8 cellular contexts compared by ENCODE assay signal in the genomic region with DNA sequence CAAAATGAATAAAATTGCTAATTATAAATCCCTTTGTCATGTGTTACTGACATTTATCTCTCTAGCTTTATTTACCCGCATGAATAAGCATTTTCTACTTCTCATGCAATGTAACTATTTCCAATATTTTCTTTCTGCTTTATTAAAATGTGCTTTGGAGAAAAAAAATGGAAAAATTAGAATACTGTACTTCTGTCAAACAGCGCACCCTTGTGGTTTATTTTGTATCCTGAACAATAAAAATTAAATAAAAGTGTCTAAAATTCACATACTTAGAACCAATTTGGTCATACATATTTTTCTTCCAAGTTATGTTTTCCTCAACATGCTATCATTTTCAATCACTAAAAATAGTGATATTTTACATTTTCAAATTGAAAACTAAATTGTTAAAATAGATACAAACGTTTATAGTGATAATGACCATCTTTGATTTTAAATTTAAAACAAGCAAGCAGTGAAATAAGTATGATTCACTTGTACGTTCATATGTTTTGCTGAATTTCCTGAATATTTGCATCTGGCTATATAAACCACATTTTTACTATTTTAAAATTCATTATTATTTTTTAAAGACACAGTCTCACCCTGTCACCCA.
A peak's percentile ranks its signal among the peaks of the same experiment; 100 is the strongest.
DNase-seq lines count a peak whose midpoint lies in the region; ATAC-seq, FAIRE-seq and TF ChIP-seq lines count a peak whose summit lies in the region.

No MANE protein-coding gene starts in this region.

- H3K27me3 ChIP-seq in GM06990 (replicated peaks; ENCODE audit: control insufficient read depth, insufficient read depth, low read length) (no peaks in the 10 kb centered on the region), colonic mucosa (no peaks in the 10 kb centered on the region), pancreas (no peaks in the 10 kb centered on the region)
- no peaks in the 10 kb centered on the region for H3K27me3 ChIP-seq in CD4-positive, alpha-beta memory T cell (ENCODE audit: insufficient read depth, low read length)

- intact Hi-C loops in colonic mucosa (cut with DNase I) (loop anchor here (5.0 kb wide), 1 partner anchor 155 kb away; no protein-coding TSS in a partner anchor), pancreas (cut with DNase I) (no loop called here)
- intact Hi-C loops in CD4-positive, alpha-beta memory T cell (cut with micrococcal nuclease): no loop called here

- H3K27ac ChIP-seq in colonic mucosa: no peak overlapping the region
- H3K27ac ChIP-seq in pancreas: peak overlapping the region in 1 of 4 donors; percentile 9
- no peak overlapping the region for H3K27ac ChIP-seq in CD4-positive, alpha-beta memory T cell (ENCODE audit: low read depth, low read length)

- WGBS in pancreas, 2 donors: 21 to 25% methylated on average over 4 of the region's 4 CpGs

- POLR2A ChIA-PET in CD4-positive, alpha-beta memory T cell (lab: Charles Lee; ENCODE audit: partially characterized antibody): no interaction called here

- H3K4me1 Mint-ChIP-seq in CD4-positive, alpha-beta memory T cell: no peaks in the 10 kb centered on the region

- ATAC-seq in pancreas (peak in 3 of 4 donors; percentile 15 to 34 (median 27)), GM18868 (IDR thresholded peaks at IDR 0.05; ENCODE audit: unreplicated experiment) (no peak), HG03280 (IDR thresholded peaks at IDR 0.05; ENCODE audit: unreplicated experiment) (no peak), HG02678 (IDR thresholded peaks at IDR 0.05; ENCODE audit: unreplicated experiment) (no peak)

- H3K27me3 Mint-ChIP-seq in CD4-positive, alpha-beta memory T cell: no peaks in the 10 kb centered on the region

- peaks cover 0 to 1% (median 0%) of the 10 kb centered on the region in 8 donors for H3K9me3 Mint-ChIP-seq in CD4-positive, alpha-beta memory T cell

- H3K36me3 ChIP-seq in GM06990 (ENCODE audit: control insufficient read depth, insufficient read depth, low read length) (no peaks in the 10 kb centered on the region), colonic mucosa (no peaks in the 10 kb centered on the region), pancreas (peaks cover 0 to 20% (median 0%) of the 10 kb centered on the region in 3 donors)
- H3K36me3 ChIP-seq in CD4-positive, alpha-beta memory T cell (ENCODE audit: insufficient read depth, low read length): no peaks in the 10 kb centered on the region

- FAIRE-seq in pancreas (lab: Jason Lieb, UNC): peak; percentile 95

- H3K4me3 Mint-ChIP-seq in CD4-positive, alpha-beta memory T cell: no peak overlapping the region

- no peaks in the 10 kb centered on the region for H3K4me1 ChIP-seq in colonic mucosa
- H3K4me1 ChIP-seq in pancreas: peaks cover 32 to 38% (median 35%) of the 10 kb centered on the region in 3 donors
- H3K4me1 ChIP-seq in CD4-positive, alpha-beta memory T cell (ENCODE audit: insufficient read depth, low read length): no peaks in the 10 kb centered on the region

- DNase-seq in GM06990 (ENCODE audit: extremely low read depth, insufficient read length) (no peak), NAMALWA (ENCODE audit: low spot score) (peak; percentile 48), colonic mucosa (no peak), pancreas (no peak)
- DNase-seq in CD4-positive, alpha-beta memory T cell: no peak

- CTCF ChIA-PET in CD4-positive, alpha-beta memory T cell (lab: Charles Lee; ENCODE audit: partially characterized antibody): no interaction called here

- H3K9me3 ChIP-seq in colonic mucosa (no peaks in the 10 kb centered on the region), pancreas (no peaks in the 10 kb centered on the region)
- no peaks in the 10 kb centered on the region for H3K9me3 ChIP-seq in CD4-positive, alpha-beta memory T cell (ENCODE audit: control insufficient read depth in 1 of 2, low read length in 2 of 2)

- TF ChIP-seq CTCF in GM06990 (IDR thresholded peaks at IDR 0.05; ENCODE audit: insufficient read depth, low read length, poor library complexity, severe bottlenecking) (peak; percentile 44), colonic mucosa (IDR thresholded peaks at IDR 0.05) (peak; percentile 51), pancreas (IDR thresholded peaks at IDR 0.05) (peak; percentile 15 to 53 (median 52))

- no peak overlapping the region for H3K9ac ChIP-seq in colonic mucosa (ENCODE audit: low read depth in 2 of 2, low read length in 2 of 2)

- no peaks in the 10 kb centered on the region for H3K36me3 Mint-ChIP-seq in CD4-positive, alpha-beta memory T cell

- no peak overlapping the region for H3K27ac Mint-ChIP-seq in CD4-positive, alpha-beta memory T cell

- H3K4me3 ChIP-seq in GM06990 (replicated peaks; ENCODE audit: low read depth, low read length) (no peak overlapping the region), colonic mucosa (no peak overlapping the region), pancreas (no peak overlapping the region)
- no peak overlapping the region for H3K4me3 ChIP-seq in CD4-positive, alpha-beta memory T cell (ENCODE audit: low read length in 2 of 2)

Comparison
In these comparisons a context has a peak if more than half of its experiments do, and no peak if none do; other contexts are left out.
1. ATAC-seq: peak in pancreas (3 of 4); none in GM18868 (single experiment), HG03280 (single experiment) and HG02678 (single experiment).
2. Peak in every context shown above with its lines, with median percentiles within 50 percentile points of each other: CTCF ChIP-seq.